Comparison of ENCODE assay signal across 1 cellular context in the genomic region with DNA sequence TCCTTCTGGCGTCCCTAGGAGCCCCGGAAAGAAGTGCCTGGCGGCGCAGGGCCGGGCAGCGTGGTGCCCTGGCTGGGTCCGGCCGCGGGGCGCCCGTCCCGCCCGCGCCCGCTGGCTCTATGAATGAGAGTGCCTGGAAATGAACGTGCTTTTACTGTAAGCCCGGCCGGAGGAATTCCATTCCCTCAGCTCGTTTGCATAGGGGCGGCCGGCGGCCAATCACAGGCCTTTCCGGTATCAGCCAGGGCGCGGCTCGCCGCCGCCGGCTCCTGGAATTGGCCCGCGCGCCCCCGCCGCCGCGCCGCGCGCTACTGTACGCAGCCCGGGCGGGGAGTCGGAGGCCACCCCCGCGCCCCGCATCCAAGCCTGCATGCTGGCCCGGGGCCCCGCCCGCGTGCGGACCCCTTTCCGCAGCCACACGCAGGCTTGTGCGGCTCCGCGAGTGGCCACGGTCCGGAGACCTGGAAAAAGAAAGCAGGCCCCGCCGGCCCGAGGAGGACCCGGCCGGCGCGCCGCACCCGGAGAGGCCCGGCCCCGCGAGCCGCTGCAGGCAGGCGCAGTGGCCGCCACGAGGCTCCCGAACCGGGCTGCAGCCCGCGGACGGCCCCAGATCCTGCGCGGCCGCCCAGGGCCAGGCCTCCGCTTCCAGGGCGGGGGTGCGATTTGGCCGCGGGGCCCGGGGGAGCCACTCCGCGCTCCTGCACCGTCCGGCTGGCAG.
A peak's percentile ranks its signal among the peaks of the same experiment; 100 is the strongest.
TF ChIP-seq lines count a peak whose summit lies in the region.

No MANE protein-coding gene starts in this region.

TF ChIP-seq in HepG2, 621 proteins besides CTCF, POLR2A, EP300 and RAD21 (continued from another document and continues in another):
- TF ChIP-seq, protein P1, sequence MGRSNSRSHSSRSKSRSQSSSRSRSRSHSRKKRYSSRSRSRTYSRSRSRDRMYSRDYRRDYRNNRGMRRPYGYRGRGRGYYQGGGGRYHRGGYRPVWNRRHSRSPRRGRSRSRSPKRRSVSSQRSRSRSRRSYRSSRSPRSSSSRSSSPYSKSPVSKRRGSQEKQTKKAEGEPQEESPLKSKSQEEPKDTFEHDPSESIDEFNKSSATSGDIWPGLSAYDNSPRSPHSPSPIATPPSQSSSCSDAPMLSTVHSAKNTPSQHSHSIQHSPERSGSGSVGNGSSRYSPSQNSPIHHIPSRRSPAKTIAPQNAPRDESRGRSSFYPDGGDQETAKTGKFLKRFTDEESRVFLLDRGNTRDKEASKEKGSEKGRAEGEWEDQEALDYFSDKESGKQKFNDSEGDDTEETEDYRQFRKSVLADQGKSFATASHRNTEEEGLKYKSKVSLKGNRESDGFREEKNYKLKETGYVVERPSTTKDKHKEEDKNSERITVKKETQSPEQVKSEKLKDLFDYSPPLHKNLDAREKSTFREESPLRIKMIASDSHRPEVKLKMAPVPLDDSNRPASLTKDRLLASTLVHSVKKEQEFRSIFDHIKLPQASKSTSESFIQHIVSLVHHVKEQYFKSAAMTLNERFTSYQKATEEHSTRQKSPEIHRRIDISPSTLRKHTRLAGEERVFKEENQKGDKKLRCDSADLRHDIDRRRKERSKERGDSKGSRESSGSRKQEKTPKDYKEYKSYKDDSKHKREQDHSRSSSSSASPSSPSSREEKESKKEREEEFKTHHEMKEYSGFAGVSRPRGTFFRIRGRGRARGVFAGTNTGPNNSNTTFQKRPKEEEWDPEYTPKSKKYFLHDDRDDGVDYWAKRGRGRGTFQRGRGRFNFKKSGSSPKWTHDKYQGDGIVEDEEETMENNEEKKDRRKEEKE (IDR thresholded peaks at IDR 0.05): no peak
- TF ChIP-seq NR1H2 (CRISPR knock-in tag; IDR thresholded peaks at IDR 0.05; ENCODE audit: borderline replicate concordance, low read depth) (no peak), CCDC6 (CRISPR knock-in tag; IDR thresholded peaks at IDR 0.05) (peak; percentile 60), FIP1L1 (IDR thresholded peaks at IDR 0.05; ENCODE audit: borderline replicate concordance, insufficient read depth, low read depth, low read length) (no peak), HNRNPL (IDR thresholded peaks at IDR 0.05; ENCODE audit: low read depth, low read length) (no peak; the same call in 1 of the 2 replicates), PPARG (CRISPR knock-in tag; conservative IDR thresholded peaks at IDR 0.05) (no peak), ZBTB21 (CRISPR knock-in tag; IDR thresholded peaks at IDR 0.05) (no peak), ZSCAN25 (CRISPR knock-in tag; IDR thresholded peaks at IDR 0.05) (no peak), NCOA2 (CRISPR knock-in tag; IDR thresholded peaks at IDR 0.05) (no peak), ZNF530 (CRISPR knock-in tag; IDR thresholded peaks at IDR 0.05; ENCODE audit: low read depth) (no peak), ZNF549 (CRISPR knock-in tag; IDR thresholded peaks at IDR 0.05) (no peak), PHF8 (CRISPR knock-in tag; IDR thresholded peaks at IDR 0.05) (peak; percentile 44; the same call in 1 of the 2 replicates), MBD4 (IDR thresholded peaks at IDR 0.05; ENCODE audit: borderline replicate concordance, low read length) (no peak), ZNF878 (CRISPR knock-in tag; IDR thresholded peaks at IDR 0.05) (no peak), NFRKB (IDR thresholded peaks at IDR 0.05) (no peak), TMF1 (CRISPR knock-in tag; IDR thresholded peaks at IDR 0.05; ENCODE audit: low read depth) (0 out of 2 replicates have a peak, but pooled peaks have one; percentile 36)
- TF ChIP-seq, protein P2, sequence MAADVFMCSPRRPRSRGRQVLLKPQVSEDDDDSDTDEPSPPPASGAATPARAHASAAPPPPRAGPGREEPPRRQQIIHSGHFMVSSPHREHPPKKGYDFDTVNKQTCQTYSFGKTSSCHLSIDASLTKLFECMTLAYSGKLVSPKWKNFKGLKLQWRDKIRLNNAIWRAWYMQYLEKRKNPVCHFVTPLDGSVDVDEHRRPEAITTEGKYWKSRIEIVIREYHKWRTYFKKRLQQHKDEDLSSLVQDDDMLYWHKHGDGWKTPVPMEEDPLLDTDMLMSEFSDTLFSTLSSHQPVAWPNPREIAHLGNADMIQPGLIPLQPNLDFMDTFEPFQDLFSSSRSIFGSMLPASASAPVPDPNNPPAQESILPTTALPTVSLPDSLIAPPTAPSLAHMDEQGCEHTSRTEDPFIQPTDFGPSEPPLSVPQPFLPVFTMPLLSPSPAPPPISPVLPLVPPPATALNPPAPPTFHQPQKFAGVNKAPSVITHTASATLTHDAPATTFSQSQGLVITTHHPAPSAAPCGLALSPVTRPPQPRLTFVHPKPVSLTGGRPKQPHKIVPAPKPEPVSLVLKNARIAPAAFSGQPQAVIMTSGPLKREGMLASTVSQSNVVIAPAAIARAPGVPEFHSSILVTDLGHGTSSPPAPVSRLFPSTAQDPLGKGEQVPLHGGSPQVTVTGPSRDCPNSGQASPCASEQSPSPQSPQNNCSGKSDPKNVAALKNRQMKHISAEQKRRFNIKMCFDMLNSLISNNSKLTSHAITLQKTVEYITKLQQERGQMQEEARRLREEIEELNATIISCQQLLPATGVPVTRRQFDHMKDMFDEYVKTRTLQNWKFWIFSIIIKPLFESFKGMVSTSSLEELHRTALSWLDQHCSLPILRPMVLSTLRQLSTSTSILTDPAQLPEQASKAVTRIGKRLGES (CRISPR knock-in tag; IDR thresholded peaks at IDR 0.05; ENCODE audit: borderline replicate concordance): peak; percentile 83; the same call in 1 of the 2 replicates
- TF ChIP-seq, protein P3, sequence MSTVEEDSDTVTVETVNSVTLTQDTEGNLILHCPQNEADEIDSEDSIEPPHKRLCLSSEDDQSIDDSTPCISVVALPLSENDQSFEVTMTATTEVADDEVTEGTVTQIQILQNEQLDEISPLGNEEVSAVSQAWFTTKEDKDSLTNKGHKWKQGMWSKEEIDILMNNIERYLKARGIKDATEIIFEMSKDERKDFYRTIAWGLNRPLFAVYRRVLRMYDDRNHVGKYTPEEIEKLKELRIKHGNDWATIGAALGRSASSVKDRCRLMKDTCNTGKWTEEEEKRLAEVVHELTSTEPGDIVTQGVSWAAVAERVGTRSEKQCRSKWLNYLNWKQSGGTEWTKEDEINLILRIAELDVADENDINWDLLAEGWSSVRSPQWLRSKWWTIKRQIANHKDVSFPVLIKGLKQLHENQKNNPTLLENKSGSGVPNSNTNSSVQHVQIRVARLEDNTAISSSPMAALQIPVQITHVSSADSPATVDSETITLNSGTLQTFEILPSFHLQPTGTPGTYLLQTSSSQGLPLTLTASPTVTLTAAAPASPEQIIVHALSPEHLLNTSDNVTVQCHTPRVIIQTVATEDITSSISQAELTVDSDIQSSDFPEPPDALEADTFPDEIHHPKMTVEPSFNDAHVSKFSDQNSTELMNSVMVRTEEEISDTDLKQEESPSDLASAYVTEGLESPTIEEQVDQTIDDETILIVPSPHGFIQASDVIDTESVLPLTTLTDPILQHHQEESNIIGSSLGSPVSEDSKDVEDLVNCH (CRISPR knock-in tag; IDR thresholded peaks at IDR 0.05): no peak
- TF ChIP-seq, protein P4, sequence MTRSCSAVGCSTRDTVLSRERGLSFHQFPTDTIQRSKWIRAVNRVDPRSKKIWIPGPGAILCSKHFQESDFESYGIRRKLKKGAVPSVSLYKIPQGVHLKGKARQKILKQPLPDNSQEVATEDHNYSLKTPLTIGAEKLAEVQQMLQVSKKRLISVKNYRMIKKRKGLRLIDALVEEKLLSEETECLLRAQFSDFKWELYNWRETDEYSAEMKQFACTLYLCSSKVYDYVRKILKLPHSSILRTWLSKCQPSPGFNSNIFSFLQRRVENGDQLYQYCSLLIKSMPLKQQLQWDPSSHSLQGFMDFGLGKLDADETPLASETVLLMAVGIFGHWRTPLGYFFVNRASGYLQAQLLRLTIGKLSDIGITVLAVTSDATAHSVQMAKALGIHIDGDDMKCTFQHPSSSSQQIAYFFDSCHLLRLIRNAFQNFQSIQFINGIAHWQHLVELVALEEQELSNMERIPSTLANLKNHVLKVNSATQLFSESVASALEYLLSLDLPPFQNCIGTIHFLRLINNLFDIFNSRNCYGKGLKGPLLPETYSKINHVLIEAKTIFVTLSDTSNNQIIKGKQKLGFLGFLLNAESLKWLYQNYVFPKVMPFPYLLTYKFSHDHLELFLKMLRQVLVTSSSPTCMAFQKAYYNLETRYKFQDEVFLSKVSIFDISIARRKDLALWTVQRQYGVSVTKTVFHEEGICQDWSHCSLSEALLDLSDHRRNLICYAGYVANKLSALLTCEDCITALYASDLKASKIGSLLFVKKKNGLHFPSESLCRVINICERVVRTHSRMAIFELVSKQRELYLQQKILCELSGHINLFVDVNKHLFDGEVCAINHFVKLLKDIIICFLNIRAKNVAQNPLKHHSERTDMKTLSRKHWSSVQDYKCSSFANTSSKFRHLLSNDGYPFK (CRISPR knock-in tag; IDR thresholded peaks at IDR 0.05; ENCODE audit: borderline replicate concordance): no peak
- TF ChIP-seq, protein P5, sequence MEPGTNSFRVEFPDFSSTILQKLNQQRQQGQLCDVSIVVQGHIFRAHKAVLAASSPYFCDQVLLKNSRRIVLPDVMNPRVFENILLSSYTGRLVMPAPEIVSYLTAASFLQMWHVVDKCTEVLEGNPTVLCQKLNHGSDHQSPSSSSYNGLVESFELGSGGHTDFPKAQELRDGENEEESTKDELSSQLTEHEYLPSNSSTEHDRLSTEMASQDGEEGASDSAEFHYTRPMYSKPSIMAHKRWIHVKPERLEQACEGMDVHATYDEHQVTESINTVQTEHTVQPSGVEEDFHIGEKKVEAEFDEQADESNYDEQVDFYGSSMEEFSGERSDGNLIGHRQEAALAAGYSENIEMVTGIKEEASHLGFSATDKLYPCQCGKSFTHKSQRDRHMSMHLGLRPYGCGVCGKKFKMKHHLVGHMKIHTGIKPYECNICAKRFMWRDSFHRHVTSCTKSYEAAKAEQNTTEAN (CRISPR knock-in tag; conservative IDR thresholded peaks at IDR 0.05): 0 out of 2 replicates have a peak, but pooled peaks have one; percentile 57
- TF ChIP-seq, protein P6, sequence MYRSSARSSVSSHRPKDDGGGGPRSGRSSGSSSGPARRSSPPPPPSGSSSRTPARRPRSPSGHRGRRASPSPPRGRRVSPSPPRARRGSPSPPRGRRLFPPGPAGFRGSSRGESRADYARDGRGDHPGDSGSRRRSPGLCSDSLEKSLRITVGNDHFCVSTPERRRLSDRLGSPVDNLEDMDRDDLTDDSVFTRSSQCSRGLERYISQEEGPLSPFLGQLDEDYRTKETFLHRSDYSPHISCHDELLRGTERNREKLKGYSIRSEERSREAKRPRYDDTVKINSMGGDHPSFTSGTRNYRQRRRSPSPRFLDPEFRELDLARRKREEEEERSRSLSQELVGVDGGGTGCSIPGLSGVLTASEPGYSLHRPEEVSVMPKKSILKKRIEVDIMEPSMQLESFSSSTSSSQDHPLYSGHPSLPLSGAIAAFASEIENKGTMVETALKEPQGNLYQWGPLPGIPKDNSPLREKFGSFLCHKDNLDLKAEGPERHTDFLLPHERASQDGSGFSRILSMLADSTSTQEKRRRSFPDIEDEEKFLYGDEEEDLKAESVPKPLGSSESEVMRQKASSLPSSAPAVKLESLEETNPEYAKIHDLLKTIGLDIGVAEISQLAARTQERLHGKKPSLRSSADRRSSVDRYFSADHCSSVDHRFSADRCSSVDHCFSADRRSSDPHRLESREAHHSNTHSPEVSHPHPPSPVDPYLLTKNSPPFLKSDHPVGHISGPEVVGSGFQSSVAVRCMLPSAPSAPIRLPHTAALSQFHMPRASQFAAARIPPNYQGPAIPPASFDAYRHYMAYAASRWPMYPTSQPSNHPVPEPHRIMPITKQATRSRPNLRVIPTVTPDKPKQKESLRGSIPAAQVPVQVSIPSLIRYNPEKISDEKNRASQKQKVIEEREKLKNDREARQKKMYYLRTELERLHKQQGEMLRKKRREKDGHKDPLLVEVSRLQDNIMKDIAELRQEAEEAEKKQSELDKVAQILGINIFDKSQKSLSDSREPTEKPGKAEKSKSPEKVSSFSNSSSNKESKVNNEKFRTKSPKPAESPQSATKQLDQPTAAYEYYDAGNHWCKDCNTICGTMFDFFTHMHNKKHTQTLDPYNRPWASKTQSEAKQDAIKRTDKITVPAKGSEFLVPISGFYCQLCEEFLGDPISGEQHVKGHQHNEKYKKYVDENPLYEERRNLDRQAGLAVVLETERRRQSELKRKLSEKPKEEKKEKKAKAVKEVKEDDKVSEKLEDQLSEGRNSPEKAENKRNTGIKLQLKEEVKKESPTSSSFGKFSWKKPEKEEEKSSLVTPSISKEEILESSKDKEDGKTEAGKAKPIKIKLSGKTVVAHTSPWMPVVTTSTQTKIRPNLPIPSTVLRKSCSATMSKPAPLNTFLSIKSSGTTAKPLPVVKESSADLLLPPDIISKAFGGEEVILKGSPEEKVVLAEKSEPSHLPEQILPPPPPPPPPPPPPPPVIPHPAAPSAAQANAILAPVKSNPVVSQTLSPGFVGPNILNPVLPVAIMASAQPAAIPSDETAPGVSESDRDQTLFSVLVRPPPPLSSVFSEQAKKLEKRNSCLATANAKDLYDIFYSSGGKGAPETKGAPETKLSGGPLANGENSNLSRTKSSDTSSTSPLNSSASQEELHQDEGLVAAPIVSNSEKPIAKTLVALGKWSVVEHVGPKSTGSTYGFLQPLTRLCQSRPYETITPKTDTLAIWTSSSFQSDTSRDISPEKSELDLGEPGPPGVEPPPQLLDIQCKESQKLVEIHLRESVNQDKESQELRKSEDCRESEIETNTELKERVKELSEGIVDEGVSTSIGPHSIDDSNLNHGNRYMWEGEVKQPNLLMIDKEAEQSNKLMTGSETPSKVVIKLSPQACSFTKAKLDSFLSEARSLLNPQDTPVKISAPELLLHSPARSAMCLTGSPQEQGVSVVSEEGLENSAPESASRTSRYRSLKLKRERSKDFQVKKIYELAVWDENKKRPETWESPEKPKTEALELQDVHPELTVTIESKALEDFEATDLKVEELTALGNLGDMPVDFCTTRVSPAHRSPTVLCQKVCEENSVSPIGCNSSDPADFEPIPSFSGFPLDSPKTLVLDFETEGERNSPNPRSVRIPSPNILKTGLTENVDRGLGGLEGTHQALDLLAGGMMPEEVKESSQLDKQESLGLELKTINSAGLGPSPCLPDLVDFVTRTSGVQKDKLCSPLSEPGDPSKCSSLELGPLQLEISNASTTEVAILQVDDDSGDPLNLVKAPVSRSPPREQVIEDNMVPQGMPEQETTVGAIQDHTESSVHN (CRISPR knock-in tag; IDR thresholded peaks at IDR 0.05): no peak
- TF ChIP-seq, protein P7, sequence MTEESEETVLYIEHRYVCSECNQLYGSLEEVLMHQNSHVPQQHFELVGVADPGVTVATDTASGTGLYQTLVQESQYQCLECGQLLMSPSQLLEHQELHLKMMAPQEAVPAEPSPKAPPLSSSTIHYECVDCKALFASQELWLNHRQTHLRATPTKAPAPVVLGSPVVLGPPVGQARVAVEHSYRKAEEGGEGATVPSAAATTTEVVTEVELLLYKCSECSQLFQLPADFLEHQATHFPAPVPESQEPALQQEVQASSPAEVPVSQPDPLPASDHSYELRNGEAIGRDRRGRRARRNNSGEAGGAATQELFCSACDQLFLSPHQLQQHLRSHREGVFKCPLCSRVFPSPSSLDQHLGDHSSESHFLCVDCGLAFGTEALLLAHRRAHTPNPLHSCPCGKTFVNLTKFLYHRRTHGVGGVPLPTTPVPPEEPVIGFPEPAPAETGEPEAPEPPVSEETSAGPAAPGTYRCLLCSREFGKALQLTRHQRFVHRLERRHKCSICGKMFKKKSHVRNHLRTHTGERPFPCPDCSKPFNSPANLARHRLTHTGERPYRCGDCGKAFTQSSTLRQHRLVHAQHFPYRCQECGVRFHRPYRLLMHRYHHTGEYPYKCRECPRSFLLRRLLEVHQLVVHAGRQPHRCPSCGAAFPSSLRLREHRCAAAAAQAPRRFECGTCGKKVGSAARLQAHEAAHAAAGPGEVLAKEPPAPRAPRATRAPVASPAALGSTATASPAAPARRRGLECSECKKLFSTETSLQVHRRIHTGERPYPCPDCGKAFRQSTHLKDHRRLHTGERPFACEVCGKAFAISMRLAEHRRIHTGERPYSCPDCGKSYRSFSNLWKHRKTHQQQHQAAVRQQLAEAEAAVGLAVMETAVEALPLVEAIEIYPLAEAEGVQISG (CRISPR knock-in tag; IDR thresholded peaks at IDR 0.05): peak; percentile 49; the same call in 1 of the 2 replicates
- TF ChIP-seq, protein P8, sequence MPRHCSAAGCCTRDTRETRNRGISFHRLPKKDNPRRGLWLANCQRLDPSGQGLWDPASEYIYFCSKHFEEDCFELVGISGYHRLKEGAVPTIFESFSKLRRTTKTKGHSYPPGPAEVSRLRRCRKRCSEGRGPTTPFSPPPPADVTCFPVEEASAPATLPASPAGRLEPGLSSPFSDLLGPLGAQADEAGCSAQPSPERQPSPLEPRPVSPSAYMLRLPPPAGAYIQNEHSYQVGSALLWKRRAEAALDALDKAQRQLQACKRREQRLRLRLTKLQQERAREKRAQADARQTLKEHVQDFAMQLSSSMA (CRISPR knock-in tag; IDR thresholded peaks at IDR 0.05): no peak
